In genomic region chr17:58303981-58304734, GRCh38 we compare ENCODE assay signal across 9 cellular contexts. TPM values are rescaled to one million over a fixed set of nuclear protein-coding genes. Genes with fewer than 3 reads are reported as not detected.
DNase-seq lines count a peak whose midpoint lies in the region; ATAC-seq and TF ChIP-seq lines count a peak whose summit lies in the region.
"Had no signal": no experiment of that assay in that cellular context is flagged by ENCODE, and none has a peak within 500 bp of the region (broad histone marks: within the 10 kb centered on the region; RNA-seq: fewer than 3 reads in every experiment).

No MANE protein-coding gene starts in this region.

- peak; percentile 76 for TF ChIP-seq CTCF in progenitor cell of endocrine pancreas (IDR thresholded peaks at IDR 0.05; ENCODE audit: unreplicated experiment)

- H3K27me3 Mint-ChIP-seq in activated T-helper 17 cell treated with anti-CD3 and anti-CD28 coated beads, Interleukin-2, amount 50 U/mL, for 72 hours, result no peaks in the 10 kb centered on the region
- H3K27me3 Mint-ChIP-seq in progenitor cell of endocrine pancreas, result no peaks in the 10 kb centered on the region
- H3K27me3 Mint-ChIP-seq: activated naive CD4-positive, alpha-beta T cell treated with anti-CD3 and anti-CD28 coated beads, Interleukin-2, amount 50 U/mL, for 24 hours had no signal

- peaks cover 13% of the 10 kb centered on the region for H3K36me3 Mint-ChIP-seq in activated T-helper 17 cell treated with anti-CD3 and anti-CD28 coated beads, Interleukin-2, amount 50 U/mL, for 72 hours (ENCODE audit: low read depth)
- H3K36me3 Mint-ChIP-seq in progenitor cell of endocrine pancreas (ENCODE audit: insufficient read depth), result no peaks in the 10 kb centered on the region
- H3K36me3 Mint-ChIP-seq: activated naive CD4-positive, alpha-beta T cell treated with anti-CD3 and anti-CD28 coated beads, Interleukin-2, amount 50 U/mL, for 24 hours had no signal

- no peaks in the 10 kb centered on the region for H3K4me1 Mint-ChIP-seq in activated T-helper 17 cell treated with anti-CD3 and anti-CD28 coated beads, Interleukin-2, amount 50 U/mL, for 72 hours
- H3K4me1 Mint-ChIP-seq in progenitor cell of endocrine pancreas (ENCODE audit: low read depth), result no peaks in the 10 kb centered on the region
- H3K4me1 Mint-ChIP-seq: activated naive CD4-positive, alpha-beta T cell treated with anti-CD3 and anti-CD28 coated beads, Interleukin-2, amount 50 U/mL, for 24 hours had no signal

- no peak overlapping the region for H3K27ac Mint-ChIP-seq in activated T-helper 17 cell treated with anti-CD3 and anti-CD28 coated beads, Interleukin-2, amount 50 U/mL, for 72 hours
- H3K27ac Mint-ChIP-seq in progenitor cell of endocrine pancreas, result peak overlapping the region; percentile 22
- H3K27ac Mint-ChIP-seq: activated naive CD4-positive, alpha-beta T cell treated with anti-CD3 and anti-CD28 coated beads, Interleukin-2, amount 50 U/mL, for 24 hours had no signal

- H3K9me3 Mint-ChIP-seq in activated T-helper 17 cell treated with anti-CD3 and anti-CD28 coated beads, Interleukin-2, amount 50 U/mL, for 72 hours, result no peaks in the 10 kb centered on the region
- no peaks in the 10 kb centered on the region for H3K9me3 Mint-ChIP-seq in progenitor cell of endocrine pancreas (ENCODE audit: low read depth)
- H3K9me3 Mint-ChIP-seq: activated naive CD4-positive, alpha-beta T cell treated with anti-CD3 and anti-CD28 coated beads, Interleukin-2, amount 50 U/mL, for 24 hours had no signal

- no peak overlapping the region for H3K4me3 Mint-ChIP-seq in activated T-helper 17 cell treated with anti-CD3 and anti-CD28 coated beads, Interleukin-2, amount 50 U/mL, for 72 hours
- no peak overlapping the region for H3K4me3 Mint-ChIP-seq in progenitor cell of endocrine pancreas (ENCODE audit: low read depth)
- H3K4me3 Mint-ChIP-seq: activated naive CD4-positive, alpha-beta T cell treated with anti-CD3 and anti-CD28 coated beads, Interleukin-2, amount 50 U/mL, for 24 hours had no signal

- peak; percentile 67 for DNase-seq in ELR (ENCODE audit: low read depth)
- DNase-seq in HT-29 (ENCODE audit: low spot score), result peak; percentile 60
- DNase-seq in OCI-M1 (lab: John Stamatoyannopoulos, UW), result peak; percentile 78
- peak; percentile 35 for DNase-seq in foreskin melanocyte
- DNase-seq in progenitor cell of endocrine pancreas (ENCODE audit: low spot score, unreplicated experiment), result no peak

- peak; percentile 86 for ATAC-seq in activated T-helper 17 cell treated with anti-CD3 and anti-CD28 coated beads, Interleukin-2, amount 50 U/mL, for 72 hours (replicated peaks)
- ATAC-seq in HG02884 (IDR thresholded peaks at IDR 0.05; ENCODE audit: unreplicated experiment), result no peak
- no peak for ATAC-seq in GM19397 (IDR thresholded peaks at IDR 0.05; ENCODE audit: unreplicated experiment)

RNA-seq across cellular contexts. Expression of gene MPO, which starts 23.4 kb away (rescaled TPM):
- not detected in 2 replicates for total RNA-seq in HT-29 (2014; rRNA removed; shearing (Covaris generic))
- 1 to 10 TPM; 1.2 to 2.0 TPM for total RNA-seq in activated T-helper 17 cell treated with anti-CD3 and anti-CD28 coated beads, Interleukin-2, amount 50 U/mL, for 72 hours
- not detected in 2 replicates for total RNA-seq in progenitor cell of endocrine pancreas

RNA-seq across cellular contexts. Expression of gene TSPOAP1, which starts 24.4 kb away (rescaled TPM):
- 0.86 and 2.4 TPM in 2 replicates for total RNA-seq in HT-29 (2014; rRNA removed; shearing (Covaris generic))
- total RNA-seq in activated T-helper 17 cell treated with anti-CD3 and anti-CD28 coated beads, Interleukin-2, amount 50 U/mL, for 72 hours, result 100 to 1,000 TPM in 1 of 2 donors, 10 to 100 TPM in 1; 97.2 to 107 TPM
- 101 and 105 TPM in 2 replicates for total RNA-seq in progenitor cell of endocrine pancreas

RNA-seq across cellular contexts. Expression of gene SUPT4H1, which starts 47.8 kb away (rescaled TPM):
- 53.0 and 60.0 TPM in 2 replicates for total RNA-seq in HT-29 (2014; rRNA removed; shearing (Covaris generic))
- total RNA-seq in activated T-helper 17 cell treated with anti-CD3 and anti-CD28 coated beads, Interleukin-2, amount 50 U/mL, for 72 hours, result 100 to 1,000 TPM; 117 to 147 TPM
- 89.6 and 95.7 TPM in 2 replicates for total RNA-seq in progenitor cell of endocrine pancreas

Comparison
In these comparisons a context has a peak if more than half of its experiments do, and no peak if none do; other contexts are left out.
1. RNA of gene TSPOAP1, which starts 24.4 kb away (total RNA-seq): 97.2 to 107 TPM in activated T-helper 17 cell treated with anti-CD3 and anti-CD28 coated beads, Interleukin-2, amount 50 U/mL, for 72 hours and 101 to 105 TPM in progenitor cell of endocrine pancreas; 0.86 to 2.4 TPM in HT-29; every median in the first group is over 10 times any median in the second.